In genomic region chr6:57432919-57433684, GRCh38 we compare ENCODE assay signal across 11 cellular contexts.
A peak's percentile ranks its signal among the peaks of the same experiment; 100 is the strongest.
DNase-seq lines count a peak whose midpoint lies in the region; ATAC-seq, FAIRE-seq and TF ChIP-seq lines count a peak whose summit lies in the region.
"Had no signal": no experiment of that assay in that cellular context is flagged by ENCODE, and none has a peak within 500 bp of the region (broad histone marks: within the 10 kb centered on the region; RNA-seq: fewer than 3 reads in every experiment).

No MANE protein-coding gene starts in this region.

- peak overlapping the region; percentile 84; the same call in 1 of the 2 replicates for H3K4ac ChIP-seq in IMR-90 (ENCODE audit: low read depth, low read length)

- H3K79me1 ChIP-seq in IMR-90 (ENCODE audit: low read depth in 1 of 2, low read length in 2 of 2) = peaks cover 23 to 61% of the 10 kb centered on the region in 2 experiments

- no peak overlapping the region for H2AK9ac ChIP-seq in IMR-90 (replicated peaks; ENCODE audit: low read depth, low read length, poor library complexity)

- H3K9me3 ChIP-seq in IMR-90 (ENCODE audit: control insufficient read depth, insufficient read depth, low read length) (no peaks in the 10 kb centered on the region), body of pancreas (no peaks in the 10 kb centered on the region), suprapubic skin (no peaks in the 10 kb centered on the region)

- DNase-seq in IMR-90 = no peak
- peak; percentile 10 to 36 (median 33) for DNase-seq in immature natural killer cell
- no peak for DNase-seq in GM12891 (ENCODE audit: insufficient read length, low spot score)
- DNase-seq in body of pancreas = no peak
- no peak for DNase-seq in suprapubic skin (ENCODE audit: low spot score in 2 of 2)
- DNase-seq: activated T-cell treated with anti-CD3 and anti-CD28 coated beads, Interleukin-2, amount 50 U/mL, for 72 hours; DMS 273 treated with DMSO at 0.1 percent for 48 hours; dorsolateral prefrontal cortex had no signal

- peak overlapping the region; percentile 94; the same call in 1 of the 2 replicates for H3K23ac ChIP-seq in IMR-90 (ENCODE audit: low read depth, low read length)

- H3K27ac Mint-ChIP-seq in immature natural killer cell = peak overlapping the region; percentile 71 to 94 (median 86)
- H3K27ac Mint-ChIP-seq: activated T-cell treated with anti-CD3 and anti-CD28 coated beads, Interleukin-2, amount 50 U/mL, for 72 hours had no signal

- peak overlapping the region; percentile 25; the same call in 1 of the 2 replicates for H3K4me2 ChIP-seq in IMR-90 (ENCODE audit: low read depth, low read length)

- H2BK120ac ChIP-seq in IMR-90 (ENCODE audit: low read depth, low read length) = peak overlapping the region; percentile 93

- no peaks in the 10 kb centered on the region for H3K27me3 Mint-ChIP-seq in immature natural killer cell (ENCODE audit: low read depth in 3 of 3)

- TF ChIP-seq POLR2A in IMR-90 (IDR thresholded peaks at IDR 0.05; ENCODE audit: low read depth, low read length) = no peak
- TF ChIP-seq POLR2A in GM12891 (IDR thresholded peaks at IDR 0.05; ENCODE audit: low read depth, low read length) = no peak
- no peak for TF ChIP-seq POLR2A in body of pancreas (IDR thresholded peaks at IDR 0.05)
- TF ChIP-seq POLR2A in suprapubic skin (IDR thresholded peaks at IDR 0.05) = no peak

- peak overlapping the region; percentile 92 for H3K56ac ChIP-seq in IMR-90 (ENCODE audit: extremely low read depth, insufficient read depth, low read length)

- H2AK5ac ChIP-seq in IMR-90 (ENCODE audit: low read depth, low read length) = peak overlapping the region; percentile 77; the same call in 1 of the 2 replicates

- H2AFZ ChIP-seq in IMR-90 (replicated peaks; ENCODE audit: low read length, poor library complexity) = no peak overlapping the region

- no peak for TF ChIP-seq EP300 in suprapubic skin (IDR thresholded peaks at IDR 0.05)

- dilution Hi-C loops in IMR-90 (cut with HindIII; ENCODE audit: low sequenced_read_pairs, unreplicated experiment) = no loop called here

- H3K4me3 Mint-ChIP-seq in immature natural killer cell = peak overlapping the region; percentile 74 to 82 (median 78)
- H3K4me3 Mint-ChIP-seq: activated T-cell treated with anti-CD3 and anti-CD28 coated beads, Interleukin-2, amount 50 U/mL, for 72 hours had no signal

- H3K4me1 ChIP-seq in IMR-90 (ENCODE audit: control insufficient read depth, insufficient read depth, low read length) (peaks cover 16% of the 10 kb centered on the region), body of pancreas (peaks cover 13% of the 10 kb centered on the region), suprapubic skin (peaks cover 16% of the 10 kb centered on the region)

- no peaks in the 10 kb centered on the region for H4K20me1 ChIP-seq in IMR-90 (ENCODE audit: insufficient read depth, low read length)

- H3K36me3 Mint-ChIP-seq in immature natural killer cell = peaks cover 0 to 3% (median 0%) of the 10 kb centered on the region in 3 donors

- peak overlapping the region; percentile 96; the same call in 1 of the 3 replicates for H2BK15ac ChIP-seq in IMR-90 (ENCODE audit: low read depth, low read length)

- no CpG with 5 or more reads among the region's 4 CpGs for WGBS in IMR-90 (ENCODE audit: extremely low coverage in 2 of 2, insufficient read length in 1 of 2), 2 experiments
- 74 to 89% methylated on average over 4 of the region's 4 CpGs for WGBS in body of pancreas, 2 donors
- 80% methylated on average over 4 of the region's 4 CpGs for WGBS in suprapubic skin

- H3K14ac ChIP-seq in IMR-90 (replicated peaks; ENCODE audit: low read depth, low read length) = peak overlapping the region; percentile 54

- TF ChIP-seq RAD21 in IMR-90 (IDR thresholded peaks at IDR 0.05; ENCODE audit: low read length) = no peak

- peak overlapping the region; percentile 91 for H3K9ac ChIP-seq in IMR-90 (ENCODE audit: low read depth, low read length)

- H3K4me3 ChIP-seq in IMR-90 (ENCODE audit: insufficient read depth, low read depth, low read length) = no peak overlapping the region
- H3K4me3 ChIP-seq in body of pancreas = no peak overlapping the region
- H3K4me3 ChIP-seq in suprapubic skin = no peak overlapping the region
- H3K4me3 ChIP-seq: dorsolateral prefrontal cortex had no signal

- no peaks in the 10 kb centered on the region for H3K9me3 Mint-ChIP-seq in immature natural killer cell

- intact Hi-C loops in IMR-90 (cut with micrococcal nuclease) (no loop called here), body of pancreas (cut with DNase I) (no loop called here)

- CTCF ChIA-PET in IMR-90 (lab: Yijun Ruan, JAX) = interaction anchor here (1.4 kb wide), 1 partner anchor 10 kb away, joined by 3 read pairs; no protein-coding TSS in a partner anchor

- H3K36me3 ChIP-seq in IMR-90 (ENCODE audit: control insufficient read depth, insufficient read depth, low read length) (no peaks in the 10 kb centered on the region), body of pancreas (replicated peaks in 1 of 2; ENCODE audit: insufficient read depth in 1 of 2, low read depth in 2 of 2) (no peaks in the 10 kb centered on the region), suprapubic skin (no peaks in the 10 kb centered on the region)

- ATAC-seq in GM18508 (IDR thresholded peaks at IDR 0.05; ENCODE audit: insufficient read depth, unreplicated experiment) (peak; percentile 56), GM21737 (IDR thresholded peaks at IDR 0.05; ENCODE audit: unreplicated experiment) (peak; percentile 74), IMR-90 (ENCODE audit: low read depth) (peak; percentile 3; the same call in 1 of the 2 replicates), GM21723 (IDR thresholded peaks at IDR 0.05; ENCODE audit: unreplicated experiment) (no peak), body of pancreas (no peak)
- ATAC-seq: activated T-cell treated with anti-CD3 and anti-CD28 coated beads, Interleukin-2, amount 50 U/mL, for 72 hours had no signal

- peak overlapping the region; percentile 91 for H4K91ac ChIP-seq in IMR-90 (ENCODE audit: insufficient read depth, low read depth, low read length)

- peaks cover 53 to 56% of the 10 kb centered on the region in 2 donors for H3K4me1 Mint-ChIP-seq in immature natural killer cell

- in situ Hi-C loops in IMR-90 (cut with MboI; ENCODE audit: low sequenced_read_pairs) = no loop called here

- H4K5ac ChIP-seq in IMR-90 (ENCODE audit: low read depth, low read length) = peak overlapping the region; percentile 98

- H2BK20ac ChIP-seq in IMR-90 (ENCODE audit: low read depth, low read length) = peak overlapping the region; percentile 95

- H3K27me3 ChIP-seq in IMR-90 (ENCODE audit: control insufficient read depth, insufficient read depth, low read length) (no peaks in the 10 kb centered on the region), body of pancreas (no peaks in the 10 kb centered on the region), suprapubic skin (no peaks in the 10 kb centered on the region)
- H3K27me3 ChIP-seq: dorsolateral prefrontal cortex had no signal

- peaks cover 6% of the 10 kb centered on the region for H3K9me1 ChIP-seq in IMR-90 (ENCODE audit: insufficient read depth, low read length)

- peak overlapping the region; percentile 98 for H2BK5ac ChIP-seq in IMR-90 (ENCODE audit: low read depth, low read length, poor library complexity, severe bottlenecking)

- H3K18ac ChIP-seq in IMR-90 (ENCODE audit: low read depth, low read length) = peak overlapping the region; percentile 100

- POLR2A ChIA-PET in IMR-90 (lab: Charles Lee; ENCODE audit: unreplicated experiment) = no interaction called here

- H3K27ac ChIP-seq in IMR-90 (ENCODE audit: insufficient read depth, low read length) = peak overlapping the region; percentile 99; the same call in 1 of the 2 replicates
- H3K27ac ChIP-seq in body of pancreas = no peak overlapping the region
- H3K27ac ChIP-seq in suprapubic skin = no peak overlapping the region
- H3K27ac ChIP-seq: dorsolateral prefrontal cortex had no signal

- no peak for FAIRE-seq in GM12891 (lab: Jason Lieb, UNC)

- BruUV-seq in IMR-90 (replicated peaks; lab: Mats Ljungman, UMichigan) = no TSS peak

- H4K8ac ChIP-seq in IMR-90 (ENCODE audit: low read depth in 2 of 2, low read length in 2 of 2) = peak overlapping the region; percentile 77 to 97

- no peak for TF ChIP-seq CTCF in IMR-90 (conservative IDR thresholded peaks at IDR 0.05; ENCODE audit: low read depth, low read length)
- TF ChIP-seq CTCF in body of pancreas (IDR thresholded peaks at IDR 0.05) = no peak
- TF ChIP-seq CTCF in suprapubic skin (IDR thresholded peaks at IDR 0.05) = no peak

TF ChIP-seq in IMR-90, 13 proteins besides CTCF, POLR2A, EP300 and RAD21:
- no peak for TF ChIP-seq USF2 (IDR thresholded peaks at IDR 0.05; ENCODE audit: low read depth, low read length)
- no peak for TF ChIP-seq MAZ (IDR thresholded peaks at IDR 0.05; ENCODE audit: borderline replicate concordance, low read depth, low read length)
- no peak for TF ChIP-seq RFX5 (IDR thresholded peaks at IDR 0.05; ENCODE audit: low read depth, low read length)
- TF ChIP-seq SMC3 (IDR thresholded peaks at IDR 0.05; ENCODE audit: low read depth, low read length) = no peak
- no peak for TF ChIP-seq FOS (IDR thresholded peaks at IDR 0.05; ENCODE audit: low read depth, low read length)
- TF ChIP-seq MXI1 (IDR thresholded peaks at IDR 0.05; ENCODE audit: borderline replicate concordance, low read depth, low read length) = no peak

TF ChIP-seq in GM12891, 5 proteins besides CTCF, POLR2A, EP300 and RAD21:
- no peak for TF ChIP-seq POLR2AphosphoS5 (IDR thresholded peaks at IDR 0.05; ENCODE audit: low read depth, low read length)
- no peak for TF ChIP-seq PAX5 (IDR thresholded peaks at IDR 0.05; ENCODE audit: insufficient read depth, low read length, severe bottlenecking)
- no peak for TF ChIP-seq POU2F2 (IDR thresholded peaks at IDR 0.05; ENCODE audit: low read depth, low read length)
- no peak for TF ChIP-seq TAF1 (IDR thresholded peaks at IDR 0.05; ENCODE audit: low read depth, low read length)
- TF ChIP-seq SPI1 (IDR thresholded peaks at IDR 0.05; ENCODE audit: low read depth, low read length) = no peak

Comparison
In these comparisons a context has a peak if more than half of its experiments do, and no peak if none do; other contexts are left out.
1. ATAC-seq: peak in GM18508 (single experiment), GM21737 (single experiment) and IMR-90 (single experiment); none in GM21723 (single experiment) and body of pancreas (single experiment).
2. DNase-seq: peak in immature natural killer cell (3 of 3); none in IMR-90 (single experiment), GM12891 (single experiment), body of pancreas (0 of 4) and suprapubic skin (0 of 2).